In the genomic region with DNA sequence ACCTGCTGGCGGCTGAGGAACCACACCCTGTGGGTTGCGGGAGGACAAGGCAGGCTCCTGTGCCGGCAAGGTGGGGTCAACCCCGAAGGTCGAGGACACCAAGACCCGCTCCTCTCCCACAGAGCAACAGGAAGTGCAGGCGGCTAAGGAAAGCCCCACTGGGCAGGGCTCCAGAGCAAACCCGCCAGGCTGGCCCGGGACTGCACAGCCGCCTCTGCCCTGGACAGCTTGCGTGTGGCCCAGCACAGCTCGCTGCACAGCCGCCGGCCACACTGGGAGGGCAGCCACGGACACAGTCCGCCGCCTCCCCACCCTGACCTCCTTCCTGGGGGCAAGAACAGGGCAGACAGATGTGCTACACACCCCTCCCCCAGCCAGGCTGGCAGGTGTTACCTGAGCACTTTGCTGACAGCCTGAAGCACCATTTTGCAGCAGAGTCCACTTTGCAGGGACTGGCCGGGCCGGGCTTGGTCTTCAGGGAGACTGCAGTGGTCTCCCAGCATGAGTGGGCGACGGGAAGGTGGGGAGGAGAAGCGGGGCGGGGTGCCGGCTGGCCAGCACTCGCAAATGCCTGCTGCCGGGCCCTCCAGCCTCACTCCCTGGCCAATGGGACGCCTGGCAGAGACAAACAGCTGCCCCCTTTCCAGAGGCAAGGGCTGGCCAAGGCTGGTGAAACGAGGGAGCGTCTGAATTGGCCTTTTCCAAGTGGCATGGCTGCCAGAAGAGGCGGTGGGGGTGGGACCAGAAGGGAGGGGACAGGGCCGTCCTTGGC, we compare ENCODE assay signal across 8 cellular contexts. TPM values are rescaled to one million over a fixed set of nuclear protein-coding genes. Genes with fewer than 3 reads are reported as not detected.
DNase-seq lines count a peak whose midpoint lies in the region; ATAC-seq and TF ChIP-seq lines count a peak whose summit lies in the region.

Gene MOB2 (minus strand): TSS at position 726 of the 772 bp plus-strand sequence. CDS start 223 bp downstream, at position 503.

- H3K4ac ChIP-seq in mesendoderm (ENCODE audit: low read depth, low read length) = no peak within 1 kb of the TSS

- no peak within 1 kb of the TSS for H3K4me2 ChIP-seq in mesendoderm (ENCODE audit: low read length)

- H3K4me3 ChIP-seq in coronary artery (peak within 1 kb of the TSS; percentile 77), mesendoderm (ENCODE audit: low read length) (no peak within 1 kb of the TSS), urinary bladder (ENCODE audit: low read depth, low read length) (peak within 1 kb of the TSS; percentile 11)

- H2BK15ac ChIP-seq in mesendoderm (replicated peaks; ENCODE audit: low read depth) = no peak within 1 kb of the TSS

- H3K79me2 ChIP-seq in mesendoderm (ENCODE audit: control insufficient read depth, insufficient read depth, low read length) = no peaks in the 10 kb centered on the region

- no CpG with 5 or more reads among the region's 31 CpGs for WGBS in mesendoderm (ENCODE audit: extremely low coverage, insufficient coverage, low lambda C conversion rate)
- WGBS in urinary bladder = 18% methylated on average over 31 of the region's 31 CpGs

- H3K27ac ChIP-seq in coronary artery (peak within 1 kb of the TSS; percentile 97 to 99), mesendoderm (ENCODE audit: low read depth, low read length) (no peak within 1 kb of the TSS), urinary bladder (ENCODE audit: low read depth) (peak within 1 kb of the TSS; percentile 46)

- H3K18ac ChIP-seq in mesendoderm (ENCODE audit: low read length) = no peak within 1 kb of the TSS

- H3K36me3 Mint-ChIP-seq in activated T-cell treated with anti-CD3 and anti-CD28 coated beads, Interleukin-2, amount 50 U/mL, for 4 hours (ENCODE audit: insufficient read depth) = peaks cover 3% of the 10 kb centered on the region

- peak within 1 kb of the TSS; percentile 25 for H3K56ac ChIP-seq in mesendoderm (ENCODE audit: low read length)

- no peak within 1 kb of the TSS for H3K9ac ChIP-seq in mesendoderm (ENCODE audit: low read length)

- no peak within 1 kb of the TSS for H4K8ac ChIP-seq in mesendoderm (ENCODE audit: low read depth, low read length)

- no peak for DNase-seq in activated T-cell treated with anti-CD3 and anti-CD28 coated beads, Interleukin-2, amount 50 U/mL, for 4 hours
- DNase-seq in activated T-cell treated with anti-CD3 and anti-CD28 coated beads for 4 hours (no peak), coronary artery (ENCODE audit: low spot score) (peak; percentile 88), mesendoderm (no peak), putamen (ENCODE audit: low spot score) (no peak), activated gamma-delta T cell (lab: John Stamatoyannopoulos, UW) (no peak)

- H2BK5ac ChIP-seq in mesendoderm (ENCODE audit: low read length) = no peak within 1 kb of the TSS

- no peaks in the 10 kb centered on the region for H3K9me3 Mint-ChIP-seq in activated T-cell treated with anti-CD3 and anti-CD28 coated beads, Interleukin-2, amount 50 U/mL, for 4 hours

- H3K4me1 Mint-ChIP-seq in activated T-cell treated with anti-CD3 and anti-CD28 coated beads, Interleukin-2, amount 50 U/mL, for 4 hours (ENCODE audit: low read depth) = peaks cover 30% of the 10 kb centered on the region

- H3K4me1 ChIP-seq in mesendoderm (ENCODE audit: control insufficient read depth, low read depth, low read length) (no peaks in the 10 kb centered on the region), urinary bladder (ENCODE audit: insufficient read depth) (no peaks in the 10 kb centered on the region)

- H3K4me3 Mint-ChIP-seq in activated T-cell treated with anti-CD3 and anti-CD28 coated beads, Interleukin-2, amount 50 U/mL, for 4 hours = no peak within 1 kb of the TSS

- no peak within 1 kb of the TSS for H2AK5ac ChIP-seq in mesendoderm (ENCODE audit: low read length)

- H3K27me3 ChIP-seq in mesendoderm (ENCODE audit: insufficient read depth, low read length, poor library complexity) = no peaks in the 10 kb centered on the region

- no peak for ATAC-seq in activated T-cell treated with anti-CD3 and anti-CD28 coated beads, Interleukin-2, amount 50 U/mL, for 4 hours
- ATAC-seq in GM21423 (IDR thresholded peaks at IDR 0.05; ENCODE audit: unreplicated experiment) = no peak

- H2BK120ac ChIP-seq in mesendoderm (ENCODE audit: low read depth, low read length) = no peak within 1 kb of the TSS

- peaks cover 1% of the 10 kb centered on the region for H3K79me1 ChIP-seq in mesendoderm (ENCODE audit: low read length)

- H3K36me3 ChIP-seq in mesendoderm (ENCODE audit: control insufficient read depth, insufficient read depth, low read length) = no peaks in the 10 kb centered on the region
- no peaks in the 10 kb centered on the region for H3K36me3 ChIP-seq in urinary bladder (ENCODE audit: insufficient read depth)

- no peak within 1 kb of the TSS for H3K23ac ChIP-seq in mesendoderm (ENCODE audit: low read length)

- H4K5ac ChIP-seq in mesendoderm (ENCODE audit: low read length) = no peak within 1 kb of the TSS

- TF ChIP-seq CTCF in coronary artery (IDR thresholded peaks at IDR 0.05) = no peak

- no peaks in the 10 kb centered on the region for H3K27me3 Mint-ChIP-seq in activated T-cell treated with anti-CD3 and anti-CD28 coated beads, Interleukin-2, amount 50 U/mL, for 4 hours (ENCODE audit: low read depth)

RNA-seq across cellular contexts. Expression of gene MOB2, which starts in this region (rescaled TPM):
- total RNA-seq in activated T-cell treated with anti-CD3 and anti-CD28 coated beads, Interleukin-2, amount 50 U/mL, for 4 hours = 10 to 100 TPM; 17.7 to 20.1 (median 18.2) TPM
- 8.7 TPM for polyA plus RNA-seq in mesendoderm (2013, experiment 1 of 2)
- polyA plus RNA-seq in mesendoderm (2013, experiment 2 of 2) = 8.7 TPM
- 27.5 TPM for total RNA-seq in urinary bladder
- 120 TPM for polyA plus RNA-seq in urinary bladder
